Comparison of ENCODE assay signal across 16 cellular contexts in the genomic region with DNA sequence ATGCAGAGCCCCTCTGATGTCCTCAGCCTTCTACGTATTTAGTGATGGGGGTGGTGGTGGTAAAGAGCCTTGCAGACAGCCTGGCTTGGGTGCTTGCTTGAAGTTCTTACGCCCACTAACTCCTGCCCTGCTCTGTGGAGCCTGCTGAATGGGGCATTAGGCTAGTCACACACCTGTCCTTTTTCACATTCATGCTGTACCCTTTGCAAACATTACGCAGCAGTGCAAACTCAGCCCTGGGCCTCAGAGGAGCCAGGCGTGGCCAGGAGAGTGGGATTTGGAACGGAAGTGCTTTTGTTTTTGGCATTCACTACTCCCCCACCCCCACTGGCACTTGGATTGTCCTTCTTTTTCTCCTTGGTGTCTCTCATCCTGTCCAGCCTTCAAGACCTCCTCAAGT. TPM values are rescaled to one million over a fixed set of nuclear protein-coding genes. Genes with fewer than 3 reads are reported as not detected.
DNase-seq lines count a peak whose midpoint lies in the region; ATAC-seq, FAIRE-seq and TF ChIP-seq lines count a peak whose summit lies in the region.
"Had no signal": no experiment of that assay in that cellular context is flagged by ENCODE, and none has a peak within 500 bp of the region (broad histone marks: within the 10 kb centered on the region; RNA-seq: fewer than 3 reads in every experiment).

No MANE protein-coding gene starts in this region.

- H3K36me3 ChIP-seq in liver (ENCODE audit: control insufficient read depth in 4 of 4, insufficient read depth in 3 of 4, low read depth in 1 of 4, low read length in 3 of 4): peaks cover 0 to 7% (median 2%) of the 10 kb centered on the region in 4 donors
- H3K36me3 ChIP-seq in HepG2 (replicated peaks in 1 of 2; ENCODE audit: control insufficient read depth in 1 of 2, insufficient read depth in 2 of 2, low read length in 2 of 2): no peaks in the 10 kb centered on the region
- H3K36me3 ChIP-seq in adipocyte (ENCODE audit: control insufficient read depth, insufficient read depth, low read length, severe bottlenecking): peaks cover 66% of the 10 kb centered on the region
- H3K36me3 ChIP-seq in lung (ENCODE audit: control insufficient read depth in 2 of 2, insufficient read depth in 2 of 2, low read length in 2 of 2): peaks cover 17 to 24% of the 10 kb centered on the region in 2 donors

- no peaks in the 10 kb centered on the region for H4K20me1 ChIP-seq in HepG2 (ENCODE audit: insufficient read depth, low read length)

- TF ChIP-seq RAD21 in liver (IDR thresholded peaks at IDR 0.05) (peak in 1 of 2 donors; percentile 49), HepG2 (CRISPR knock-in tag; IDR thresholded peaks at IDR 0.05) (no peak)

- H3K4me2 ChIP-seq in HepG2 (ENCODE audit: low read depth, low read length): no peak overlapping the region

- no peak overlapping the region for H3K4me3 ChIP-seq in liver (ENCODE audit: low read depth in 1 of 3, low read length in 3 of 3)
- no peak overlapping the region for H3K4me3 ChIP-seq in HepG2 (replicated peaks in 1 of 3; ENCODE audit: insufficient read depth in 1 of 3, low read depth in 2 of 3, low read length in 3 of 3)
- peak overlapping the region; percentile 2 for H3K4me3 ChIP-seq in adipocyte (ENCODE audit: low read length)
- H3K4me3 ChIP-seq in lung: no peak overlapping the region
- H3K4me3 ChIP-seq: K562 had no signal

- TF ChIP-seq EP300 in HepG2 (IDR thresholded peaks at IDR 0.05; ENCODE audit: low read depth in 2 of 2, low read length in 2 of 2) (no peak), HepG2 (CRISPR knock-in tag; IDR thresholded peaks at IDR 0.05; ENCODE audit: borderline replicate concordance) (no peak)

- in situ Hi-C loops in HepG2 (cut with HindIII; ENCODE audit: extremely low pct_ligation_motif_present, low pct_unique_long_range_greater_than_20kb): no loop called here

- ATAC-seq in HepG2 (no peak), lung (ENCODE audit: insufficient read depth, low FRiP score) (peak; percentile 20)
- ATAC-seq: K562 had no signal

- no TSS peak for BruUV-seq in HepG2 (replicated peaks; lab: Mats Ljungman, UMichigan)

- POLR2A ChIA-PET in HepG2 (lab: Yijun Ruan, JAX): no interaction called here

- H3K9ac ChIP-seq in liver (ENCODE audit: low read depth in 1 of 2, low read length in 2 of 2): no peak overlapping the region
- H3K9ac ChIP-seq in HepG2 (ENCODE audit: insufficient read depth, low read depth, low read length): no peak overlapping the region
- H3K9ac ChIP-seq in adipocyte (ENCODE audit: low read length): no peak overlapping the region

- no peak for TF ChIP-seq CTCF in liver (IDR thresholded peaks at IDR 0.05; ENCODE audit: low read depth, low read length, missing input control)
- TF ChIP-seq CTCF in HepG2 (CRISPR knock-in tag; IDR thresholded peaks at IDR 0.05): no peak
- TF ChIP-seq CTCF in lung (IDR thresholded peaks at IDR 0.05; ENCODE audit: control extremely low read depth, extremely low read depth): no peak

- intact Hi-C loops in HepG2 (cut with micrococcal nuclease; ENCODE audit: unreplicated experiment): no loop called here

- H3K9me3 ChIP-seq in liver (ENCODE audit: control insufficient read depth in 4 of 4, low read length in 3 of 4): no peaks in the 10 kb centered on the region
- no peaks in the 10 kb centered on the region for H3K9me3 ChIP-seq in HepG2 (ENCODE audit: low read length)
- H3K9me3 ChIP-seq in adipocyte (ENCODE audit: control insufficient read depth, low read length): no peaks in the 10 kb centered on the region
- H3K9me3 ChIP-seq in lung (ENCODE audit: control insufficient read depth in 2 of 2, insufficient read depth in 1 of 2, low read length in 1 of 2): peaks cover 0 to 3% of the 10 kb centered on the region in 2 donors

- H3K79me2 ChIP-seq in HepG2 (ENCODE audit: insufficient read depth, low read length): no peaks in the 10 kb centered on the region

- peak overlapping the region; percentile 2 to 36 for H3K27ac ChIP-seq in liver (ENCODE audit: low read depth in 1 of 2, low read length in 2 of 2)
- H3K27ac ChIP-seq in HepG2 (ENCODE audit: extremely low read length, insufficient read depth, low read length): no peak overlapping the region
- peak overlapping the region in 1 of 2 donors; percentile 8 for H3K27ac ChIP-seq in lung (ENCODE audit: low read depth in 1 of 2, low read length in 1 of 2)
- H3K27ac ChIP-seq in caudate nucleus (ENCODE audit: low read depth, low read length): no peak overlapping the region

- H3K27me3 ChIP-seq in liver (ENCODE audit: control insufficient read depth in 4 of 4, insufficient read depth in 4 of 4, low read length in 3 of 4) (no peaks in the 10 kb centered on the region), HepG2 (ENCODE audit: control insufficient read depth in 1 of 2, insufficient read depth in 2 of 2, low read length in 2 of 2) (peaks cover 1 to 7% of the 10 kb centered on the region in 2 experiments; a peak in 4 of 5 replicates), adipocyte (replicated peaks; ENCODE audit: control insufficient read depth, insufficient read depth, low read length) (no peaks in the 10 kb centered on the region), lung (ENCODE audit: control insufficient read depth, insufficient read depth) (no peaks in the 10 kb centered on the region)

- H3K4me1 ChIP-seq in liver (ENCODE audit: control insufficient read depth in 4 of 4, insufficient read depth in 4 of 4, low read length in 3 of 4): peaks cover 42 to 81% (median 63%) of the 10 kb centered on the region in 4 donors
- peaks cover 26% of the 10 kb centered on the region for H3K4me1 ChIP-seq in HepG2 (ENCODE audit: insufficient read depth, low read length)
- H3K4me1 ChIP-seq in adipocyte (ENCODE audit: control insufficient read depth, insufficient read depth, low read length): peaks cover 96% of the 10 kb centered on the region
- H3K4me1 ChIP-seq in lung (ENCODE audit: control insufficient read depth in 2 of 2, insufficient read depth in 2 of 2, low read length in 2 of 2): peaks cover 57 to 60% of the 10 kb centered on the region in 2 donors

- FAIRE-seq in HepG2 (lab: Jason Lieb, UNC): no peak
- FAIRE-seq: K562 had no signal

- DNase-seq in HepG2 (ENCODE audit: low spot score) (no peak), adipocyte (ENCODE audit: low read depth) (no peak), lung (ENCODE audit: low spot score) (peak; percentile 54), UCSD-AML1 (lab: John Stamatoyannopoulos, UW; ENCODE audit: unreplicated experiment) (no peak), caudate nucleus (lab: John Stamatoyannopoulos, UW) (no peak), GM19240 (ENCODE audit: insufficient read length, low spot score) (no peak)
- DNase-seq in stimulated activated CD4-positive, alpha-beta T cell treated with anti-CD3 and anti-CD28 coated beads, Interleukin-2, amount 100 ng/mL, for 24 hours: no peak
- DNase-seq: activated CD4-positive, alpha-beta memory T cell treated with anti-CD3 and anti-CD28 coated beads for 36 hours; hypothalamus; mesendoderm; NCI-H2171 treated with DMSO at 0.1 percent for 48 hours; T1000 had no signal

- H2AFZ ChIP-seq in HepG2 (ENCODE audit: low read length): no peak overlapping the region

- CTCF ChIA-PET in HepG2 (lab: Yijun Ruan, JAX; ENCODE audit: low intra/inter-chr PET ratio, low total read pairs): no interaction called here

- WGBS in liver: 38% methylated on average over 5 of the region's 5 CpGs
- 17% methylated on average over 3 of the region's 5 CpGs for WGBS in HepG2 (ENCODE audit: low lambda C conversion rate)
- WGBS in lung, 2 donors: 40 to 41% methylated on average over 5 of the region's 5 CpGs

- no peak for TF ChIP-seq POLR2A in HepG2 (IDR thresholded peaks at IDR 0.05; ENCODE audit: insufficient read depth in 1 of 2, low read depth in 2 of 2, low read length in 2 of 2)

TF ChIP-seq in HepG2, 621 proteins besides CTCF, POLR2A, EP300 and RAD21 (continues in another document):
- TF ChIP-seq ZNF879 (CRISPR knock-in tag; IDR thresholded peaks at IDR 0.05) (no peak), RBFOX2 (IDR thresholded peaks at IDR 0.05; ENCODE audit: low read depth, low read length) (no peak), ZNF570 (CRISPR knock-in tag; IDR thresholded peaks at IDR 0.05; ENCODE audit: borderline replicate concordance) (no peak), ZNF678 (CRISPR knock-in tag; IDR thresholded peaks at IDR 0.05) (no peak), ZFP37 (CRISPR knock-in tag; IDR thresholded peaks at IDR 0.05; ENCODE audit: borderline replicate concordance) (no peak), SMYD3 (CRISPR knock-in tag; IDR thresholded peaks at IDR 0.05) (no peak)

RNA-seq across cellular contexts. Expression of a gene that starts 26.5 kb away (rescaled TPM):
- total RNA-seq in liver (100 to 1,000 TPM in 1 of 2 donors, 1 to 10 TPM in 1; 8.9 to 140 TPM), HepG2 (2016; rRNA removed; fragmentation: Illumina TruSeq; extraction: Trizol) (not detected in 2 replicates), lung (100 to 1,000 TPM; 165 to 224 TPM)
- polyA plus RNA-seq in liver (10 to 100 TPM; 18.7 to 50.4 TPM), HepG2 (2011; rRNA removed) (not detected in 2 replicates), lung (10 to 100 TPM; 21.4 to 39.8 TPM)
- total RNA-seq in HepG2 (2016; cell fraction: cytosol; rRNA removed; fragmentation: Illumina TruSeq; extraction: Trizol; ENCODE audit: low read depth): not detected in 2 replicates
- not detected in 2 replicates for total RNA-seq in HepG2 (2016; cell fraction: insoluble cytoplasmic fraction; rRNA removed; fragmentation: Illumina TruSeq; extraction: Trizol)
- total RNA-seq in HepG2 (2016; cell fraction: membrane; rRNA removed; fragmentation: Illumina TruSeq; extraction: Trizol): not detected in 2 replicates
- not detected in 2 replicates for total RNA-seq in HepG2 (2016; cell fraction: nucleus; rRNA removed; fragmentation: Illumina TruSeq; extraction: Trizol)
- polyA plus RNA-seq in HepG2 (2011; cell fraction: cytosol; rRNA removed): not detected in 2 replicates
- not detected in 2 replicates for polyA plus RNA-seq in HepG2 (2011; cell fraction: nucleus; rRNA removed)
- not detected in 2 replicates for polyA plus RNA-seq in HepG2 (2012)
- polyA plus RNA-seq in HepG2 (2016; cell fraction: cytosol; fragmentation: Illumina TruSeq; extraction: Trizol; ENCODE audit: low read depth): not detected in 2 replicates
- not detected in 2 replicates for polyA plus RNA-seq in HepG2 (2016; cell fraction: insoluble cytoplasmic fraction; fragmentation: Illumina TruSeq; extraction: Trizol; ENCODE audit: low read depth)
- not detected in 2 replicates for polyA plus RNA-seq in HepG2 (2016; cell fraction: membrane; fragmentation: Illumina TruSeq; extraction: Trizol; ENCODE audit: low read depth)
- not detected in 2 replicates for polyA plus RNA-seq in HepG2 (2016; cell fraction: nucleus; fragmentation: Illumina TruSeq; extraction: Trizol; ENCODE audit: insufficient read depth, low read depth)
- not detected in 2 replicates for polyA minus RNA-seq in HepG2 (2011; rRNA and poly(A)+ RNA removed; ENCODE audit: low replicate concordance)
- not detected in 2 replicates for polyA minus RNA-seq in HepG2 (2011; cell fraction: cytosol; rRNA and poly(A)+ RNA removed)
- polyA minus RNA-seq in HepG2 (2011; cell fraction: nucleus; rRNA and poly(A)+ RNA removed): not detected in 2 replicates
- total RNA-seq: RPMI7951 had no signal
- polyA plus RNA-seq: AG04450 had no signal

Comparison
In these comparisons a context has a peak if more than half of its experiments do, and no peak if none do; other contexts are left out.
1. H3K27ac ChIP-seq: peak in liver (2 of 2); none in HepG2 (single experiment) and caudate nucleus (single experiment).
2. RNA of a gene that starts 26.5 kb away (total RNA-seq): 165 to 224 TPM in lung and 8.9 to 140 TPM in liver; not detected in HepG2; every median in the first group is over 4 times any median in the second.